Comparison of ENCODE assay signal across 34 cellular contexts in the genomic region with DNA sequence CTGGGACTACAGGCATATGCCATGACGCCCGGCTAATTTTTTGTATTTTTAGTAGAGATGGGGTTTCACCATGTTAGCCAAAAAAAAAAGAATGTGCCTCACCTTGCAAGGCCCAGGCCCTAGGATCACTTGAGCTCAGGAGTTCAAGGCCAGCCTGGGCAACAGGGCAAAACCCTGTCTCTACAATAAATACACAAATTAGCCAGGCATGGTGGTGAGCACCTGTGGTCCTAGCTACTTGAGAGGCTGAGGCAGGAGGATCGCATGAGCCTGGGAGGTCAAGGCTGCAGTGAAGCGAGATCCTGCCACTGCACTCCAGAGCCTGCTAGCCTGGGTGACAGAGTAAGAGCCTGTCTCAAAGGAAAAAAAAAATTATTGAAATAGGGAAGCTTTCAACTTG. TPM values are rescaled to one million over a fixed set of nuclear protein-coding genes. Genes with fewer than 3 reads are reported as not detected.
"Had no signal": no experiment of that assay in that cellular context is flagged by ENCODE, and none has a peak within 500 bp of the region (broad histone marks: within the 10 kb centered on the region; RNA-seq: fewer than 3 reads in every experiment).

No MANE protein-coding gene starts in this region.

- H3K27me3 Mint-ChIP-seq: activated CD4-positive, alpha-beta T cell treated with anti-CD3 and anti-CD28 coated beads, Interleukin-2, amount 10 ng/mL, durations not matched to agents 7 days and 5 days; activated CD8-positive, alpha-beta T cell treated with anti-CD3 and anti-CD28 coated beads for 36 hours; brain; effector memory CD8-positive, alpha-beta T cell; naive thymus-derived CD4-positive, alpha-beta T cell; T-cell had no signal

- H3K27me3 ChIP-seq: colonic mucosa, dorsolateral prefrontal cortex, esophagus muscularis mucosa, hepatocyte, left lung, spleen, tibial artery had no signal

- H3K4me2 ChIP-seq: hepatocyte had no signal

- DNase-seq: activated CD4-positive, alpha-beta T cell treated with anti-CD3 and anti-CD28 coated beads, Interleukin-2, amount 10 ng/mL, durations not matched to agents 7 days and 5 days; activated CD4-positive, CD25-positive, alpha-beta regulatory T cell treated with anti-CD3 and anti-CD28 coated beads, Interleukin-2, amount 50 U/mL, for 72 hours; activated CD8-positive, alpha-beta T cell treated with anti-CD3 and anti-CD28 coated beads for 36 hours; activated effector memory CD4-positive, alpha-beta T cell treated with Interleukin-2 at 50 U/mL for 16 hours; activated naive CD4-positive, alpha-beta T cell treated with anti-CD3 and anti-CD28 coated beads, Interleukin-2, amount 50 U/mL, for 16 hours; activated T-cell treated with anti-CD3 and anti-CD28 coated beads, Interleukin-2, amount 50 U/mL, for 48 hours; aorta; central memory CD4-positive, alpha-beta T cell; colonic mucosa; dorsolateral prefrontal cortex; effector memory CD8-positive, alpha-beta T cell; glutamatergic neuron; immature natural killer cell; kidney glomerular epithelial cell; left lung; naive thymus-derived CD4-positive, alpha-beta T cell; occipital lobe; spleen; stimulated activated CD4-positive, alpha-beta T cell treated with anti-CD3 and anti-CD28 coated beads, Interleukin-4, amount 100 ng/mL, for 1 hour; stimulated activated naive CD4-positive, alpha-beta T cell; T-cell; tibial artery; WERI-Rb-1 had no signal

- H3K9me3 Mint-ChIP-seq: activated CD4-positive, alpha-beta T cell treated with anti-CD3 and anti-CD28 coated beads, Interleukin-2, amount 10 ng/mL, durations not matched to agents 7 days and 5 days; activated CD8-positive, alpha-beta T cell treated with anti-CD3 and anti-CD28 coated beads for 36 hours; brain; effector memory CD8-positive, alpha-beta T cell; immature natural killer cell; naive thymus-derived CD4-positive, alpha-beta T cell; neural crest cell; T-cell had no signal

- H3K27ac ChIP-seq: colonic mucosa, dorsolateral prefrontal cortex, esophagus muscularis mucosa, hepatocyte, left lung, spleen, tibial artery, WERI-Rb-1 had no signal

- H3K4me3 ChIP-seq: colonic mucosa, dorsolateral prefrontal cortex, esophagus muscularis mucosa, hepatocyte, left lung, spleen, tibial artery had no signal

- H3K4me1 Mint-ChIP-seq: neural crest cell had no signal

- H3K9me3 ChIP-seq: colonic mucosa, esophagus muscularis mucosa, left lung, spleen, tibial artery had no signal

- ATAC-seq: activated CD8-positive, alpha-beta T cell treated with anti-CD3 and anti-CD28 coated beads for 36 hours; effector memory CD8-positive, alpha-beta T cell; left lung; naive thymus-derived CD4-positive, alpha-beta T cell; T-cell had no signal

- H3K4me3 Mint-ChIP-seq: activated CD4-positive, alpha-beta T cell treated with anti-CD3 and anti-CD28 coated beads, Interleukin-2, amount 10 ng/mL, durations not matched to agents 7 days and 5 days; activated CD8-positive, alpha-beta T cell treated with anti-CD3 and anti-CD28 coated beads for 36 hours; brain; effector memory CD8-positive, alpha-beta T cell; immature natural killer cell; naive thymus-derived CD4-positive, alpha-beta T cell; neural crest cell; T-cell had no signal

- H2AFZ ChIP-seq: hepatocyte had no signal

- H3K4me1 ChIP-seq: colonic mucosa had no signal

- H3K27ac Mint-ChIP-seq: activated CD4-positive, alpha-beta T cell treated with anti-CD3 and anti-CD28 coated beads, Interleukin-2, amount 10 ng/mL, durations not matched to agents 7 days and 5 days; brain; effector memory CD8-positive, alpha-beta T cell; immature natural killer cell; T-cell had no signal

RNA-seq across cellular contexts. Expression of gene LDHC, which starts 8.1 kb away (rescaled TPM):
- total RNA-seq: activated CD4-positive, alpha-beta T cell treated with anti-CD3 and anti-CD28 coated beads, Interleukin-2, amount 10 ng/mL, durations not matched to agents 7 days and 5 days; activated CD8-positive, alpha-beta T cell treated with anti-CD3 and anti-CD28 coated beads for 36 hours; endothelial cell of umbilical vein; esophagus muscularis mucosa; frontal cortex; lung microvascular endothelial cell; naive thymus-derived CD4-positive, alpha-beta T cell; occipital lobe; subcutaneous adipose tissue; urinary bladder had no signal
- polyA plus RNA-seq: endothelial cell of umbilical vein, immature natural killer cell, urinary bladder had no signal

RNA-seq across cellular contexts. Expression of gene LDHAL6A, which starts 51.6 kb away (rescaled TPM):
- total RNA-seq: activated CD8-positive, alpha-beta T cell treated with anti-CD3 and anti-CD28 coated beads for 36 hours; aorta; colonic mucosa; endothelial cell of umbilical vein; esophagus muscularis mucosa; hepatocyte; left lung; lung microvascular endothelial cell; neural crest cell; renal cortical epithelial cell; spleen; subcutaneous adipose tissue; urinary bladder had no signal
- polyA plus RNA-seq: adipose tissue, aorta, endothelial cell of umbilical vein, urinary bladder had no signal
